ENCODE assay signal across 10 cellular contexts in the genomic region with DNA sequence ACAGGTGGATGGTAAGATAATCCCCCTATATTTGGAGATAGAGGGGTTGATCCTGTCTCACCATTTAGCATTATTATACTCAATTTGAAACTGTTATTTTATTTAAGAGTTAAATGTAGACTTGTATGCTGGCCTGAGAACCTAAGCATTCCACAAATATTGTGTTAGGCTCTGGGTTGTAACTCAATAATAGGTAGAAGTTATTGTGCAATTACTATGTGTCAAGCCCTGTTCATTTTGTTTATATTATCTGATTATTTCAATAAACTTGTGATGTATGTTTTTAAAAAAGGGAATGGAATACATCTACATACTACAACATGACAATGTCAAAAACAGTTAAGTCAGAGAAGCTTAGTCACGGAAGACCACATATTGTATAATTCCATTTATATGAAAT. TPM values are rescaled to one million over a fixed set of nuclear protein-coding genes. Genes with fewer than 3 reads are reported as not detected.
"Had no signal": no experiment of that assay in that cellular context is flagged by ENCODE, and none has a peak within 500 bp of the region (broad histone marks: within the 10 kb centered on the region; RNA-seq: fewer than 3 reads in every experiment).

No MANE protein-coding gene starts in this region.

- H3K36me3 ChIP-seq: HAP-1 had no signal

- DNase-seq: GM23248, GOT3, H7, HFFc6, KBM-7 had no signal

- H3K9ac ChIP-seq: GM23248, KMS-11 had no signal

- H2AFZ ChIP-seq: GM23248 had no signal

- ATAC-seq: HCT116, HepG2 had no signal

- H3K27ac ChIP-seq: GM23248, HL-60, KMS-11 had no signal

- H3K4me3 ChIP-seq: GM23248, HAP-1 had no signal

- H3K4me2 ChIP-seq: KMS-11 had no signal

- H3K9me3 ChIP-seq: HAP-1 had no signal

RNA-seq across cellular contexts. Expression of a gene that starts 13.6 kb away (rescaled TPM):
- total RNA-seq: GM23248, H7, HepG2, HFFc6 had no signal
- polyA plus RNA-seq: GM23248, HepG2 had no signal
